In the genomic region with DNA sequence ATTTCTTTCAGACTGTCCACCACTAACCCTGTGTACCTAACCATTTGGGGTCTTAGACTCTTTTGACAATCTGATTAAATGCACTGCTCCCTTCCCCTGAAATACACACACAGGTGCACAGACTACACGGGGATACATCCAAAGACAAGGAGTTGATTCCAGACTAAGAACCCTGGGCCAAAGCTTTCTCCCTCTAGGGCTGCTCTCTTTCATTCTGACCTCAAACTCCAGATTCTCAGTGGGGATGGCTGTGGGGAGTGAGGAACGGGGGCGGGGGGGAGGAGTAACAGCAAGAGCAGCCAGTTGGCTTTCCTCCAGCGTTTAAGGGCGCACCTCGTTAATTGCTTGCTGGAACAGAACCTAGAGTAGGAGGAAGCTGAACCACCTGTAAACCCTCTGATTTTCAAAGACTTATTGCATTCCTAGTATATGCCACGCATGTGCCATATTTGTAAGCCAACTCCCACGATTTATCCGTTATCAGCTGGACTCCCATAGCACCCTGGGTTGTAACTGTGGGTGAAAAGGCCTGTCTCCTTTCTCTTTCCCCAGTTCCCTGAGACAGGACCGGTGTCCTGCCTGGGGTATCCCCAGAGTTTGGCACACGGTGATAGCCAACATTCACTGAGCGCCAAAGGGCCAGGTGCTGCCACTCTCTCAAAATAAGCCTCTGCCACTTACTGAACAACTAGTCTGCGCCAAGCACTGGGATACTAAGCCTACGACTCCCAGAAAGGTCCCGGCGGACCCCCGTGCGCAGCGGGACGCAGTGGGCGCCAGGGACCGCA, we compare ENCODE assay signal across 8 cellular contexts. TPM values are rescaled to one million over a fixed set of nuclear protein-coding genes. Genes with fewer than 3 reads are reported as not detected.
A peak's percentile ranks its signal among the peaks of the same experiment; 100 is the strongest.
DNase-seq lines count a peak whose midpoint lies in the region; ATAC-seq and TF ChIP-seq lines count a peak whose summit lies in the region.

No MANE protein-coding gene starts in this region.

- H3K4me1 ChIP-seq in neuronal stem cell (ENCODE audit: control insufficient read depth in 2 of 2, insufficient read depth in 1 of 2, low read depth in 1 of 2, low read length in 2 of 2) = peaks cover 21 to 39% of the 10 kb centered on the region in 2 donors

- H2AK5ac ChIP-seq in neuronal stem cell (ENCODE audit: low read depth, low read length) = peak overlapping the region; percentile 51

- H3K9me3 Mint-ChIP-seq in activated CD8-positive, alpha-beta T cell treated with anti-CD3 and anti-CD28 coated beads for 36 hours = no peaks in the 10 kb centered on the region

- H3K4me3 ChIP-seq in GM08714 (ENCODE audit: low read length) (peak overlapping the region; percentile 77), neuronal stem cell (ENCODE audit: low read length in 2 of 2) (peak overlapping the region; percentile 75 to 89)

- CTCF ChIA-PET in activated CD8-positive, alpha-beta T cell treated with anti-CD3 and anti-CD28 coated beads for 36 hours (lab: Charles Lee) = no interaction called here

- H2AFZ ChIP-seq in neuronal stem cell (ENCODE audit: low read length) = peak overlapping the region; percentile 93

- peak overlapping the region; percentile 90 for H3K9ac ChIP-seq in neuronal stem cell (ENCODE audit: low read depth, low read length, poor library complexity)

- H3K27me3 Mint-ChIP-seq in activated CD8-positive, alpha-beta T cell treated with anti-CD3 and anti-CD28 coated beads for 36 hours = no peaks in the 10 kb centered on the region

- H3K4me2 ChIP-seq in neuronal stem cell (ENCODE audit: insufficient read depth, low read length, poor library complexity, severe bottlenecking) = peak overlapping the region; percentile 92

- TF ChIP-seq CTCF in activated CD8-positive, alpha-beta T cell treated with anti-CD3 and anti-CD28 coated beads for 36 hours (IDR thresholded peaks at IDR 0.05) = no peak

- peak overlapping the region; percentile 90 for H3K4me3 Mint-ChIP-seq in activated CD8-positive, alpha-beta T cell treated with anti-CD3 and anti-CD28 coated beads for 36 hours

- POLR2A ChIA-PET in activated CD8-positive, alpha-beta T cell treated with anti-CD3 and anti-CD28 coated beads for 36 hours (lab: Charles Lee) = interaction anchor here (0.6 to 6.5 kb wide), 5 partner anchors 14 to 127 kb away, joined by 3 to 123 read pairs (median 3); no protein-coding TSS in a partner anchor

- peak overlapping the region; percentile 14 for H2BK15ac ChIP-seq in neuronal stem cell (ENCODE audit: low read length)

- peaks cover 14% of the 10 kb centered on the region for H3K36me3 Mint-ChIP-seq in activated CD8-positive, alpha-beta T cell treated with anti-CD3 and anti-CD28 coated beads for 36 hours (ENCODE audit: low read depth)

- no peak overlapping the region for H4K91ac ChIP-seq in neuronal stem cell (ENCODE audit: low read depth, low read length, poor library complexity)

- WGBS in neuronal stem cell (ENCODE audit: extremely low coverage in 2 of 2, insufficient read length in 2 of 2, insufficient replicate concordance in 1 of 2), 2 donors = no CpG with 5 or more reads among the region's 22 CpGs

- H3K23ac ChIP-seq in neuronal stem cell (ENCODE audit: low read depth, low read length, poor library complexity) = peak overlapping the region; percentile 75

- no peak overlapping the region for H4K8ac ChIP-seq in neuronal stem cell (ENCODE audit: low read depth, low read length)

- peak overlapping the region; percentile 89 for H3K27ac Mint-ChIP-seq in activated CD8-positive, alpha-beta T cell treated with anti-CD3 and anti-CD28 coated beads for 36 hours

- H3K27ac ChIP-seq in neuronal stem cell (replicated peaks; ENCODE audit: low read length) = peak overlapping the region; percentile 87

- no peak for ATAC-seq in activated CD8-positive, alpha-beta T cell treated with anti-CD3 and anti-CD28 coated beads for 36 hours
- ATAC-seq in HG03139 (IDR thresholded peaks at IDR 0.05; ENCODE audit: unreplicated experiment) = no peak
- no peak for ATAC-seq in GM19463 (IDR thresholded peaks at IDR 0.05; ENCODE audit: unreplicated experiment)

- no peak overlapping the region for H2BK12ac ChIP-seq in neuronal stem cell (ENCODE audit: low read length)

- H3K4me1 Mint-ChIP-seq in activated CD8-positive, alpha-beta T cell treated with anti-CD3 and anti-CD28 coated beads for 36 hours (ENCODE audit: low read depth) = peaks cover 55% of the 10 kb centered on the region

- peaks cover 5% of the 10 kb centered on the region for H3K79me1 ChIP-seq in neuronal stem cell (ENCODE audit: low read depth, low read length)

- peak overlapping the region; percentile 96 for H2BK5ac ChIP-seq in neuronal stem cell (ENCODE audit: low read length)

- no peak overlapping the region for H3K4ac ChIP-seq in neuronal stem cell (ENCODE audit: low read length)

- no peaks in the 10 kb centered on the region for H3K9me3 ChIP-seq in neuronal stem cell (replicated peaks in 1 of 2; ENCODE audit: control insufficient read depth in 2 of 2, insufficient read depth in 1 of 2, low read depth in 1 of 2, low read length in 2 of 2)

- intact Hi-C loops in activated CD8-positive, alpha-beta T cell treated with anti-CD3 and anti-CD28 coated beads for 36 hours (cut with micrococcal nuclease) = no loop called here

- H3K27me3 ChIP-seq in neuronal stem cell (ENCODE audit: control insufficient read depth in 3 of 3, insufficient read depth in 3 of 3, low read depth in 1 of 3, low read length in 3 of 3) = no peaks in the 10 kb centered on the region

- peak overlapping the region; percentile 97 for H3K18ac ChIP-seq in neuronal stem cell (ENCODE audit: low read length)

- H3K36me3 ChIP-seq in neuronal stem cell (replicated peaks in 1 of 2; ENCODE audit: control insufficient read depth in 2 of 2, insufficient read depth in 2 of 2, low read length in 2 of 2) = peaks cover 14 to 46% of the 10 kb centered on the region in 2 donors

- no peak overlapping the region for H2BK120ac ChIP-seq in neuronal stem cell (ENCODE audit: low read depth, low read length)

- DNase-seq in NCI-H1694 (lab: John Stamatoyannopoulos, UW) (peak; percentile 10), fibroblast of peridontal ligament (ENCODE audit: extremely low read depth) (peak; percentile 46), neuronal stem cell (ENCODE audit: low spot score) (no peak), NK-92 (lab: John Stamatoyannopoulos, UW; ENCODE audit: unreplicated experiment) (no peak)
- DNase-seq in activated CD8-positive, alpha-beta T cell treated with anti-CD3 and anti-CD28 coated beads for 36 hours = peak; percentile 57

- no peak overlapping the region for H3K14ac ChIP-seq in neuronal stem cell (ENCODE audit: low read length)

RNA-seq across cellular contexts. Expression of a gene that starts 0.9 kb away (rescaled TPM):
- 1 to 10 TPM; 9.6 TPM for total RNA-seq in activated CD8-positive, alpha-beta T cell treated with anti-CD3 and anti-CD28 coated beads for 36 hours
- polyA plus RNA-seq in neuronal stem cell (2013, experiment 1 of 2) = 7.3 TPM
- 7.7 TPM for polyA plus RNA-seq in neuronal stem cell (2013, experiment 2 of 2)

RNA-seq across cellular contexts. Expression of a gene that starts 1.1 kb away (rescaled TPM):
- 10 to 100 TPM; 10.8 to 12.2 TPM for total RNA-seq in activated CD8-positive, alpha-beta T cell treated with anti-CD3 and anti-CD28 coated beads for 36 hours
- polyA plus RNA-seq in neuronal stem cell (2013, experiment 1 of 2) = 18.0 TPM
- 18.2 TPM for polyA plus RNA-seq in neuronal stem cell (2013, experiment 2 of 2)

RNA-seq across cellular contexts. Expression of a gene that starts 42.7 kb away (rescaled TPM):
- total RNA-seq in activated CD8-positive, alpha-beta T cell treated with anti-CD3 and anti-CD28 coated beads for 36 hours = not detected
- not detected for polyA plus RNA-seq in neuronal stem cell (2013, experiment 1 of 2)
- polyA plus RNA-seq in neuronal stem cell (2013, experiment 2 of 2) = not detected

RNA-seq across cellular contexts. Expression of a gene that starts 42.9 kb away (rescaled TPM):
- not detected for total RNA-seq in activated CD8-positive, alpha-beta T cell treated with anti-CD3 and anti-CD28 coated beads for 36 hours
- polyA plus RNA-seq in neuronal stem cell (2013, experiment 1 of 2) = 0.77 TPM
- 0.60 TPM for polyA plus RNA-seq in neuronal stem cell (2013, experiment 2 of 2)

RNA-seq across cellular contexts. Expression of a gene that starts 53.9 kb away (rescaled TPM):
- not detected for total RNA-seq in activated CD8-positive, alpha-beta T cell treated with anti-CD3 and anti-CD28 coated beads for 36 hours
- polyA plus RNA-seq in neuronal stem cell (2013, experiment 1 of 2) = 5.4 TPM
- polyA plus RNA-seq in neuronal stem cell (2013, experiment 2 of 2) = 5.2 TPM

Comparison
In these comparisons a context has a peak if more than half of its experiments do, and no peak if none do; other contexts are left out.
1. DNase-seq: peak in NCI-H1694 (single experiment), activated CD8-positive, alpha-beta T cell treated with anti-CD3 and anti-CD28 coated beads for 36 hours (single experiment) and fibroblast of peridontal ligament (single experiment); none in neuronal stem cell (single experiment) and NK-92 (single experiment).